2 cellular contexts compared by ENCODE assay signal in genomic region chr20:49987015-49987867, GRCh38.
TF ChIP-seq lines count a peak whose summit lies in the region.

No MANE protein-coding gene starts in this region.

TF ChIP-seq in SK-N-SH, 30 proteins besides CTCF, POLR2A, EP300 and RAD21 (continued from another document):
- no peak for TF ChIP-seq REST (IDR thresholded peaks at IDR 0.05; ENCODE audit: low read depth, low read length)
- no peak for TF ChIP-seq MAX (IDR thresholded peaks at IDR 0.05; ENCODE audit: low read depth)
- no peak for TF ChIP-seq TCF12 (IDR thresholded peaks at IDR 0.05)
- TF ChIP-seq FOXJ3 (CRISPR knock-in tag; IDR thresholded peaks at IDR 0.05) = no peak
- TF ChIP-seq RCOR1 (IDR thresholded peaks at IDR 0.05; ENCODE audit: low read length) = 0 out of 2 replicates have a peak, but pooled peaks have one; percentile 53
- no peak for TF ChIP-seq ZBTB33 (IDR thresholded peaks at IDR 0.05; ENCODE audit: borderline replicate concordance, low read depth)
- TF ChIP-seq RFX5 (IDR thresholded peaks at IDR 0.05; ENCODE audit: low read length) = no peak
- TF ChIP-seq EZH2phosphoT487 (IDR thresholded peaks at IDR 0.05; ENCODE audit: borderline replicate concordance, low read depth) = no peak
- TF ChIP-seq JUND (IDR thresholded peaks at IDR 0.05) = no peak
- no peak for TF ChIP-seq PBX3 (IDR thresholded peaks at IDR 0.05)
TF ChIP-seq in SK-N-SH: peak in this region for 2.

TF ChIP-seq in SK-N-SH treated with all-trans-retinoic acid at 6 μM for 48 hours, 23 proteins besides CTCF, POLR2A, EP300 and RAD21 (continued from another document):
- no peak for TF ChIP-seq ZNF70 (CRISPR knock-in tag; IDR thresholded peaks at IDR 0.05)
